ENCODE assay signal across 9 cellular contexts in the genomic region with DNA sequence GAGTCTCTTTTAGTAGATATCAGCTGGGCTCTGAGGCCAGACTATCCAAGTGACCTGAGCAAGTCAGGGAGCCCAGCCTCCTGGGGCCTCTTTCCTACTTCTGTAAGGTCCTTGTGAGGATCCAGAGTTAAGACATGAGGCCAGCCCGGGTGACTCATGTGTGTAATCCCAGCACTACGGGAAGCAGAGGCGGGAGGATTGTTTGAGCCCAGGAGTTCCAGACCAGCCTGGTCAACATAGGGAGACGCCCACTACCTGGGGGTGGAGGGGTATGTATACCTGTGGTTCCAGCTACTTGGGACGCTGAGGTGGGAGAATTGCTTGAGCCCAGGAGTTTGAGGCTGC. TPM values are rescaled to one million over a fixed set of nuclear protein-coding genes. Genes with fewer than 3 reads are reported as not detected.
A peak's percentile ranks its signal among the peaks of the same experiment; 100 is the strongest.
DNase-seq lines count a peak whose midpoint lies in the region; ATAC-seq, FAIRE-seq and TF ChIP-seq lines count a peak whose summit lies in the region.
"Had no signal": no experiment of that assay in that cellular context is flagged by ENCODE, and none has a peak within 500 bp of the region (broad histone marks: within the 10 kb centered on the region; RNA-seq: fewer than 3 reads in every experiment).

No MANE protein-coding gene starts in this region.

- peak overlapping the region; percentile 80 for H3K4me2 ChIP-seq in K562 (ENCODE audit: insufficient read depth, low read length)

- no peaks in the 10 kb centered on the region for H3K36me3 Mint-ChIP-seq in T-helper 1 cell treated with Interleukin-12 subunit alpha and Interleukin-12 subunit beta and Interleukin-4 antibody, amounts not matched to agents 30 μg/mL and 1 μg/mL, for 36 hours (ENCODE audit: low read depth)

- H3K36me3 ChIP-seq in K562 (ENCODE audit: control insufficient read depth, insufficient read depth, low read length) (no peaks in the 10 kb centered on the region), upper lobe of left lung (no peaks in the 10 kb centered on the region)

- ATAC-seq in K562, result peak; percentile 67
- ATAC-seq in upper lobe of left lung (ENCODE audit: low FRiP score in 2 of 2), result peak; percentile 82 to 84
- ATAC-seq in HG02623 (IDR thresholded peaks at IDR 0.05; ENCODE audit: unreplicated experiment), result no peak
- ATAC-seq in HG03045 (IDR thresholded peaks at IDR 0.05; ENCODE audit: unreplicated experiment), result no peak

- TF ChIP-seq CTCF in K562 (IDR thresholded peaks at IDR 0.05 in 2 of 3, conservative IDR thresholded peaks at IDR 0.05 in 1 of 3; ENCODE audit: insufficient read depth in 2 of 3, low read depth in 1 of 3, low read length in 3 of 3), result no peak
- TF ChIP-seq CTCF in upper lobe of left lung (IDR thresholded peaks at IDR 0.05), result no peak

- H3K4me3 ChIP-seq in K562 (no peak overlapping the region), upper lobe of left lung (no peak overlapping the region)

- H4K20me1 ChIP-seq in K562 (replicated peaks; ENCODE audit: control insufficient read depth, insufficient read depth, low read length), result no peaks in the 10 kb centered on the region

- H3K9me3 Mint-ChIP-seq in T-helper 1 cell treated with Interleukin-12 subunit alpha and Interleukin-12 subunit beta and Interleukin-4 antibody, amounts not matched to agents 30 μg/mL and 1 μg/mL, for 36 hours, result no peaks in the 10 kb centered on the region

- H3K27ac ChIP-seq in K562 (ENCODE audit: extremely low read depth, low read depth, low read length) (peak overlapping the region; percentile 65), upper lobe of left lung (peak overlapping the region in 1 of 4 donors; percentile 70)

- H3K4me1 ChIP-seq in K562 (replicated peaks in 1 of 2; ENCODE audit: control insufficient read depth in 2 of 2, insufficient read depth in 2 of 2, low read length in 2 of 2) (peaks cover 16 to 17% of the 10 kb centered on the region in 2 experiments), upper lobe of left lung (peaks cover 17 to 37% (median 19%) of the 10 kb centered on the region in 4 donors)

- TF ChIP-seq EP300 in K562 (IDR thresholded peaks at IDR 0.05; ENCODE audit: low read length) (no peak), upper lobe of left lung (IDR thresholded peaks at IDR 0.05) (no peak)

- peaks cover 5% of the 10 kb centered on the region for H3K4me1 Mint-ChIP-seq in T-helper 1 cell treated with Interleukin-12 subunit alpha and Interleukin-12 subunit beta and Interleukin-4 antibody, amounts not matched to agents 30 μg/mL and 1 μg/mL, for 36 hours (ENCODE audit: low read depth)

- CTCF ChIA-PET in K562 (lab: Yijun Ruan, JAX; ENCODE audit: low intra/inter-chr PET ratio), result interaction anchor here (1.1 to 1.6 kb wide), 5 partner anchors 26 to 106 kb away, joined by 4 to 10 read pairs (median 6); partner anchors contain the start of gene CDC42EP2

- peak overlapping the region; percentile 18 for H3K4me3 Mint-ChIP-seq in T-helper 1 cell treated with Interleukin-12 subunit alpha and Interleukin-12 subunit beta and Interleukin-4 antibody, amounts not matched to agents 30 μg/mL and 1 μg/mL, for 36 hours

- 18% methylated on average over 5 of the region's 5 CpGs for WGBS in K562 (ENCODE audit: insufficient coverage, low coverage, missing lambda C conversion rate)
- 43 to 52% methylated on average over 5 of the region's 5 CpGs for WGBS in upper lobe of left lung, 2 donors

- FAIRE-seq in K562 (lab: Jason Lieb, UNC), result peak; percentile 78

- in situ Hi-C loops in K562 (cut with MboI), result no loop called here

- H3K9me3 ChIP-seq in K562 (replicated peaks; ENCODE audit: control insufficient read depth, insufficient read depth, low read depth, low read length), result no peaks in the 10 kb centered on the region
- no peaks in the 10 kb centered on the region for H3K9me3 ChIP-seq in upper lobe of left lung

- no peaks in the 10 kb centered on the region for H3K79me2 ChIP-seq in K562 (ENCODE audit: control insufficient read depth, insufficient read depth, low read length)

- H3K27me3 ChIP-seq in K562 (ENCODE audit: control insufficient read depth in 2 of 2, insufficient read depth in 2 of 2, low read length in 2 of 2) (no peaks in the 10 kb centered on the region), upper lobe of left lung (no peaks in the 10 kb centered on the region)

- POLR2A ChIA-PET in K562 (lab: Yijun Ruan, JAX), result interaction anchor here (0.6 to 2.1 kb wide), 10 partner anchors 11 to 279 kb away, joined by 3 to 10 read pairs (median 4); partner anchors contain the start of genes MALAT1 and TIGD3

- peak overlapping the region; percentile 97 for H2AFZ ChIP-seq in K562 (ENCODE audit: low read depth, low read length)

- H3K27me3 Mint-ChIP-seq in T-helper 1 cell treated with Interleukin-12 subunit alpha and Interleukin-12 subunit beta and Interleukin-4 antibody, amounts not matched to agents 30 μg/mL and 1 μg/mL, for 36 hours (ENCODE audit: low read depth), result peaks cover 39% of the 10 kb centered on the region

- peak overlapping the region; percentile 76 to 91; a peak in 3 of 4 replicates for H3K9ac ChIP-seq in K562 (ENCODE audit: insufficient read depth in 1 of 2, low read depth in 2 of 2, low read length in 2 of 2)

- no peaks in the 10 kb centered on the region for H3K9me1 ChIP-seq in K562 (ENCODE audit: control insufficient read depth, insufficient read depth, low read length)

- no peak for TF ChIP-seq POLR2A in K562 (conservative IDR thresholded peaks at IDR 0.05)
- no peak for TF ChIP-seq POLR2A in upper lobe of left lung (IDR thresholded peaks at IDR 0.05)

- DNase-seq in T-helper 1 cell, result no peak
- peak; percentile 40 to 68 (median 50) for DNase-seq in K562 (ENCODE audit: extremely low read depth in 1 of 4, low spot score in 3 of 4)
- DNase-seq in left kidney (ENCODE audit: low read depth, low spot score), result peak; percentile 26
- DNase-seq in upper lobe of left lung, result peak in 1 of 2 donors; percentile 90
- DNase-seq in activated gamma-delta T cell (lab: John Stamatoyannopoulos, UW), result no peak

- BruUV-seq in K562 (replicated peaks; lab: Mats Ljungman, UMichigan), result no TSS peak

- intact Hi-C loops in K562 (cut with micrococcal nuclease), result loop anchor here (1.0 to 10.0 kb wide), 2 partner anchors 25 to 90 kb away; partner anchors contain the start of gene CDC42EP2

- H3K27ac Mint-ChIP-seq in T-helper 1 cell treated with Interleukin-12 subunit alpha and Interleukin-12 subunit beta and Interleukin-4 antibody, amounts not matched to agents 30 μg/mL and 1 μg/mL, for 36 hours, result no peak overlapping the region
- H3K27ac Mint-ChIP-seq: CD4-positive, CD25-positive, alpha-beta regulatory T cell had no signal

- no peak for TF ChIP-seq RAD21 in K562 (CRISPR knock-in tag; conservative IDR thresholded peaks at IDR 0.05 in 1 of 2, IDR thresholded peaks at IDR 0.05 in 1 of 2)

RNA-seq across cellular contexts. Expression of gene POLA2, which starts 36.9 kb away (rescaled TPM):
- 265 and 326 TPM in 2 replicates for total RNA-seq in K562 (2011; cell fraction: chromatin; rRNA removed; ENCODE audit: low replicate concordance)
- total RNA-seq in K562 (2011; cell fraction: nucleolus; rRNA removed), result 95.2 and 116 TPM in 2 replicates
- total RNA-seq in K562 (2011; cell fraction: nucleoplasm; rRNA removed), result 147 and 156 TPM in 2 replicates
- total RNA-seq in K562 (2014; rRNA removed) (35.0 and 37.1 TPM in 2 replicates), K562 (2014; rRNA removed; fragmentation: Illumina TruSeq; extraction: Trizol) (49.4 and 50.7 TPM in 2 replicates), K562 (2015; rRNA removed; fragmentation: Illumina TruSeq; extraction: Trizol) (47.5 and 52.5 TPM in 2 replicates), K562 (2021) (43.2 and 46.7 TPM in 2 replicates), upper lobe of left lung (10 to 100 TPM in 3 of 6 donors, 1 to 10 TPM in 3; 6.0 to 19.9 (median 8.7) TPM)
- polyA plus RNA-seq in K562 (2011; rRNA removed) (114 and 134 TPM in 2 replicates), K562 (2014; fragmentation: Illumina TruSeq; extraction: Trizol) (92.7 and 113 TPM in 2 replicates), K562 (2014; fragmentation: Nextera tagmentation; extraction: Ambion mirVana) (1 to 10 TPM; 2.7 to 5.6 TPM), K562 (2014; rRNA removed) (44.4 and 52.8 TPM in 2 replicates)
- polyA plus RNA-seq in K562 (2011; cell fraction: cytosol; rRNA removed), result 93.4 and 98.1 TPM in 2 replicates
- 150 and 166 TPM in 2 replicates for polyA plus RNA-seq in K562 (2011; cell fraction: nucleus; rRNA removed)
- polyA plus RNA-seq in K562 (2012), result 38.7 and 48.5 TPM in 2 replicates
- 120 and 125 TPM in 2 replicates for polyA minus RNA-seq in K562 (2011; rRNA and poly(A)+ RNA removed)
- polyA minus RNA-seq in K562 (2011; cell fraction: cytosol; rRNA and poly(A)+ RNA removed), result 44.7 and 51.1 TPM in 2 replicates
- polyA minus RNA-seq in K562 (2011; cell fraction: nucleus; rRNA and poly(A)+ RNA removed), result 49.7 and 85.1 TPM in 2 replicates

RNA-seq across cellular contexts. Expression of gene CAPN1, which starts 43.2 kb away (rescaled TPM):
- 216 and 541 TPM in 2 replicates for total RNA-seq in K562 (2011; cell fraction: chromatin; rRNA removed; ENCODE audit: low replicate concordance)
- total RNA-seq in K562 (2011; cell fraction: nucleolus; rRNA removed), result 238 and 253 TPM in 2 replicates
- total RNA-seq in K562 (2011; cell fraction: nucleoplasm; rRNA removed), result 194 and 215 TPM in 2 replicates
- total RNA-seq in K562 (2014; rRNA removed) (112 and 116 TPM in 2 replicates), K562 (2014; rRNA removed; fragmentation: Illumina TruSeq; extraction: Trizol) (21.7 and 24.8 TPM in 2 replicates), K562 (2015; rRNA removed; fragmentation: Illumina TruSeq; extraction: Trizol) (51.5 and 52.2 TPM in 2 replicates), K562 (2021) (195 and 199 TPM in 2 replicates), upper lobe of left lung (100 to 1,000 TPM; 152 to 327 (median 235) TPM)
- polyA plus RNA-seq in K562 (2011; rRNA removed) (61.6 and 138 TPM in 2 replicates), K562 (2014; fragmentation: Illumina TruSeq; extraction: Trizol) (143 and 183 TPM in 2 replicates), K562 (2014; fragmentation: Nextera tagmentation; extraction: Ambion mirVana) (1 to 10 TPM; 3.5 to 6.0 TPM), K562 (2014; rRNA removed) (112 and 133 TPM in 2 replicates)
- 70.1 and 167 TPM in 2 replicates for polyA plus RNA-seq in K562 (2011; cell fraction: cytosol; rRNA removed)
- polyA plus RNA-seq in K562 (2011; cell fraction: nucleus; rRNA removed), result 212 and 301 TPM in 2 replicates
- polyA plus RNA-seq in K562 (2012), result 106 and 148 TPM in 2 replicates
- polyA minus RNA-seq in K562 (2011; rRNA and poly(A)+ RNA removed), result 53.1 and 54.9 TPM in 2 replicates
- 100 and 118 TPM in 2 replicates for polyA minus RNA-seq in K562 (2011; cell fraction: cytosol; rRNA and poly(A)+ RNA removed)
- polyA minus RNA-seq in K562 (2011; cell fraction: nucleus; rRNA and poly(A)+ RNA removed), result 61.7 and 93.0 TPM in 2 replicates

RNA-seq across cellular contexts. Expression of gene SPDYC, which starts 54.9 kb away (rescaled TPM):
- 3.3 and 7.2 TPM in 2 replicates for total RNA-seq in K562 (2011; cell fraction: chromatin; rRNA removed; ENCODE audit: low replicate concordance)
- 10.7 and 13.8 TPM in 2 replicates for total RNA-seq in K562 (2011; cell fraction: nucleolus; rRNA removed)
- total RNA-seq in K562 (2011; cell fraction: nucleoplasm; rRNA removed), result 7.4 and 10.0 TPM in 2 replicates
- total RNA-seq in K562 (2014; rRNA removed) (11.2 and 11.3 TPM in 2 replicates), K562 (2014; rRNA removed; fragmentation: Illumina TruSeq; extraction: Trizol) (5.8 and 6.1 TPM in 2 replicates), K562 (2015; rRNA removed; fragmentation: Illumina TruSeq; extraction: Trizol) (6.6 and 7.3 TPM in 2 replicates), K562 (2021) (15.1 and 15.9 TPM in 2 replicates), upper lobe of left lung (not detected)
- polyA plus RNA-seq in K562 (2011; rRNA removed) (4.8 and 11.7 TPM in 2 replicates), K562 (2014; fragmentation: Illumina TruSeq; extraction: Trizol) (18.5 and 18.8 TPM in 2 replicates), K562 (2014; fragmentation: Nextera tagmentation; extraction: Ambion mirVana) (1 to 10 TPM; 4.4 to 9.2 TPM), K562 (2014; rRNA removed) (14.0 and 15.6 TPM in 2 replicates)
- 10.3 and 15.8 TPM in 2 replicates for polyA plus RNA-seq in K562 (2011; cell fraction: cytosol; rRNA removed)
- polyA plus RNA-seq in K562 (2011; cell fraction: nucleus; rRNA removed), result 26.3 and 27.0 TPM in 2 replicates
- polyA plus RNA-seq in K562 (2012), result 16.9 and 34.8 TPM in 2 replicates
- 2.2 and 2.3 TPM in 2 replicates for polyA minus RNA-seq in K562 (2011; rRNA and poly(A)+ RNA removed)
- 4.1 and 5.1 TPM in 2 replicates for polyA minus RNA-seq in K562 (2011; cell fraction: cytosol; rRNA and poly(A)+ RNA removed)
- polyA minus RNA-seq in K562 (2011; cell fraction: nucleus; rRNA and poly(A)+ RNA removed), result 2.0 and 3.9 TPM in 2 replicates
- total RNA-seq: CD4-positive, CD25-positive, alpha-beta regulatory T cell had no signal
- polyA plus RNA-seq: CD4-positive, CD25-positive, alpha-beta regulatory T cell had no signal

Comparison
In these comparisons a context has a peak if more than half of its experiments do, and no peak if none do; other contexts are left out.
1. DNase-seq: peak in K562 (4 of 4) and left kidney (single experiment); none in T-helper 1 cell (0 of 5) and activated gamma-delta T cell (single experiment).
2. ATAC-seq: peak in K562 (single experiment) and upper lobe of left lung (2 of 2); none in HG02623 (single experiment) and HG03045 (single experiment).